In genomic region chr5:123754903-123755302, GRCh38 we compare ENCODE assay signal across 11 cellular contexts.
DNase-seq lines count a peak whose midpoint lies in the region; TF ChIP-seq lines count a peak whose summit lies in the region.
"Had no signal": no experiment of that assay in that cellular context is flagged by ENCODE, and none has a peak within 500 bp of the region (broad histone marks: within the 10 kb centered on the region; RNA-seq: fewer than 3 reads in every experiment).

No MANE protein-coding gene starts in this region.

- intact Hi-C loops in left ventricle myocardium inferior (cut with micrococcal nuclease): no loop called here

- peak overlapping the region; percentile 53 for H3K27ac ChIP-seq in left ventricle myocardium inferior (replicated peaks)

- H3K4me3 ChIP-seq in left ventricle myocardium inferior (no peak overlapping the region), skeletal muscle satellite cell (ENCODE audit: low read length) (no peak overlapping the region), H7 (ENCODE audit: insufficient read depth, low read depth, low read length) (no peak overlapping the region)

- H3K9me3 ChIP-seq in left ventricle myocardium inferior (replicated peaks) (no peaks in the 10 kb centered on the region), skeletal muscle satellite cell (replicated peaks; ENCODE audit: low read length) (no peaks in the 10 kb centered on the region)

- H3K4me1 ChIP-seq in left ventricle myocardium inferior: peaks cover 34% of the 10 kb centered on the region
- peaks cover 35% of the 10 kb centered on the region for H3K4me1 ChIP-seq in skeletal muscle satellite cell (ENCODE audit: control insufficient read depth, insufficient read depth, low read length)

- H3K36me3 ChIP-seq in left ventricle myocardium inferior (no peaks in the 10 kb centered on the region), skeletal muscle satellite cell (ENCODE audit: insufficient read depth, low read length) (no peaks in the 10 kb centered on the region), H7 (replicated peaks; ENCODE audit: control insufficient read depth, insufficient read depth, low read length) (no peaks in the 10 kb centered on the region)

- DNase-seq in NCI-H1092 (lab: John Stamatoyannopoulos, UW): peak; percentile 9
- peak; percentile 35 for DNase-seq in amniotic epithelial cell (ENCODE audit: low read depth)
- DNase-seq in left ventricle myocardium inferior: no peak
- no peak for DNase-seq in NCI-H524 treated with DMSO at 0.1 percent for 48 hours (lab: John Stamatoyannopoulos, UW)
- no peak for DNase-seq in H7
- no peak for DNase-seq in GM13976 (ENCODE audit: low spot score)
- DNase-seq: activated CD4-positive, alpha-beta T cell treated with anti-CD3 and anti-CD28 coated beads, Interleukin-2, amount 10 ng/mL, durations not matched to agents 7 days and 5 days; effector memory CD8-positive, alpha-beta T cell; MM.1S; T-helper 1 cell had no signal

- TF ChIP-seq CTCF in left ventricle myocardium inferior (IDR thresholded peaks at IDR 0.05; ENCODE audit: borderline replicate concordance) (no peak), GM13976 (IDR thresholded peaks at IDR 0.05; ENCODE audit: borderline replicate concordance, control extremely low read depth, extremely low read depth, insufficient read depth, missing control alignments) (no peak)

- H3K9ac ChIP-seq in skeletal muscle satellite cell (ENCODE audit: low read depth, low read length): peak overlapping the region; percentile 18

- in situ Hi-C loops in GM13976 (cut with MboI; ENCODE audit: low sequenced_read_pairs, unreplicated experiment): no loop called here

- H3K27me3 ChIP-seq in left ventricle myocardium inferior (ENCODE audit: low read depth) (no peaks in the 10 kb centered on the region), skeletal muscle satellite cell (ENCODE audit: control insufficient read depth, insufficient read depth, low read length) (no peaks in the 10 kb centered on the region), H7 (ENCODE audit: control insufficient read depth, insufficient read depth, low read length) (no peaks in the 10 kb centered on the region)

- H3K4me2 ChIP-seq in skeletal muscle satellite cell (ENCODE audit: low read length): no peak overlapping the region

Comparison
In these comparisons a context has a peak if more than half of its experiments do, and no peak if none do; other contexts are left out.
1. DNase-seq: peak in NCI-H1092 (single experiment) and amniotic epithelial cell (single experiment); none in left ventricle myocardium inferior (single experiment), NCI-H524 treated with DMSO at 0.1 percent for 48 hours (single experiment), H7 (single experiment) and GM13976 (single experiment).